In genomic region chr12:80901661-80902060, GRCh38 we compare ENCODE assay signal across 4 cellular contexts. TPM values are rescaled to one million over a fixed set of nuclear protein-coding genes. Genes with fewer than 3 reads are reported as not detected.
"Had no signal": no experiment of that assay in that cellular context is flagged by ENCODE, and none has a peak within 500 bp of the region (broad histone marks: within the 10 kb centered on the region; RNA-seq: fewer than 3 reads in every experiment).

No MANE protein-coding gene starts in this region.

- H3K4me3 ChIP-seq: GM12878 had no signal

- ATAC-seq: GM12878 had no signal

- DNase-seq: GDM1, GF-D8 had no signal

RNA-seq across cellular contexts. Expression of gene LIN7A, which starts 36.1 kb away (rescaled TPM):
- total RNA-seq: G401 had no signal
